Comparison of ENCODE assay signal across 12 cellular contexts in the genomic region with DNA sequence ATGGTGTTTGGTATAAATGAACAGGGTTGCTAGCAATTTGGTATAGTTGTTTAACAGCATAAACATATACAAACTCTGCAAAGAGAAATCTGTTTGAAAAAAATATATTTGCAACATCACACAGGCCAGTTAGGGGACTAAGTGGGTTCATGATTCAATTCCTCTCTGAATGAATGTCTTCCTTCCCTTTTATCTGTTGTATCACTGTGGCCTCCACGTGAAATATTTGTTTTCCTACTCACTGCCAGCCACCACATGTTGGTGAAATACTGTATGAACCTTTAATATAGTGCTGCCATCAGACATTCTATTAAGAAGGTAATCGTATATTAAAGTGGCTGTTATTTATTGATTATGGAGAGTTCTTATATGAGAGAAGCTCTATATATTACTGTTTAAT.
A peak's percentile ranks its signal among the peaks of the same experiment; 100 is the strongest.
DNase-seq lines count a peak whose midpoint lies in the region; ATAC-seq, FAIRE-seq and TF ChIP-seq lines count a peak whose summit lies in the region.
"Had no signal": no experiment of that assay in that cellular context is flagged by ENCODE, and none has a peak within 500 bp of the region (broad histone marks: within the 10 kb centered on the region; RNA-seq: fewer than 3 reads in every experiment).

No MANE protein-coding gene starts in this region.

- H3K27me3 ChIP-seq in right cardiac atrium (ENCODE audit: control insufficient read depth, insufficient read depth): no peaks in the 10 kb centered on the region
- H3K27me3 ChIP-seq in astrocyte (ENCODE audit: insufficient read depth, low read length): no peaks in the 10 kb centered on the region
- no peaks in the 10 kb centered on the region for H3K27me3 ChIP-seq in neutrophil

- H3K36me3 Mint-ChIP-seq in astrocyte (ENCODE audit: low read depth, unreplicated experiment): peaks cover 43% of the 10 kb centered on the region

- no peak overlapping the region for H3K4me2 ChIP-seq in astrocyte (ENCODE audit: low read length)

- peak overlapping the region; percentile 63 for H3K4me3 Mint-ChIP-seq in astrocyte (ENCODE audit: unreplicated experiment)
- H3K4me3 Mint-ChIP-seq: CD8-positive, alpha-beta T cell had no signal

- no peak for DNase-seq in right cardiac atrium
- DNase-seq in Right ventricle myocardium superior: no peak
- no peak for DNase-seq in astrocyte (ENCODE audit: low read depth)
- DNase-seq in GM12891 (ENCODE audit: insufficient read length, low spot score): no peak
- no peak for DNase-seq in NCI-H2196 (lab: John Stamatoyannopoulos, UW; ENCODE audit: unreplicated experiment)
- no peak for DNase-seq in GM20000 (ENCODE audit: low spot score)
- DNase-seq: activated naive CD4-positive, alpha-beta T cell; CD8-positive, alpha-beta T cell; hypothalamus had no signal

- no peak for TF ChIP-seq POLR2A in GM12891 (IDR thresholded peaks at IDR 0.05; ENCODE audit: low read depth, low read length)

- H4K20me1 ChIP-seq in astrocyte (ENCODE audit: insufficient read depth, low read length): peaks cover 73% of the 10 kb centered on the region

- no peak overlapping the region for H2AFZ ChIP-seq in astrocyte (ENCODE audit: low read depth, low read length)

- 54% methylated on average over 2 of the region's 2 CpGs for WGBS in right cardiac atrium

- no peaks in the 10 kb centered on the region for H3K27me3 Mint-ChIP-seq in astrocyte (ENCODE audit: low read depth, unreplicated experiment)

- no peak for TF ChIP-seq CTCF in astrocyte (IDR thresholded peaks at IDR 0.05; ENCODE audit: insufficient read depth, low read depth, low read length)
- no peak for TF ChIP-seq CTCF in neutrophil (IDR thresholded peaks at IDR 0.05)
- TF ChIP-seq CTCF in GM20000 (IDR thresholded peaks at IDR 0.05; ENCODE audit: extremely low read depth, missing control alignments): no peak

- ATAC-seq in right cardiac atrium (no peak), Right ventricle myocardium superior (ENCODE audit: poor library complexity) (no peak), HG02759 (IDR thresholded peaks at IDR 0.05; ENCODE audit: unreplicated experiment) (no peak)
- ATAC-seq: CD8-positive, alpha-beta T cell had no signal

- H3K9me3 ChIP-seq in right cardiac atrium (ENCODE audit: control insufficient read depth, low read length) (no peaks in the 10 kb centered on the region), astrocyte (ENCODE audit: insufficient read depth, low read depth, low read length) (no peaks in the 10 kb centered on the region), neutrophil (no peaks in the 10 kb centered on the region)

- H3K79me2 ChIP-seq in astrocyte (ENCODE audit: insufficient read depth, low read length): peaks cover 93% of the 10 kb centered on the region

- FAIRE-seq in astrocyte (lab: Jason Lieb, UNC) (peak; percentile 37), GM12891 (lab: Jason Lieb, UNC) (no peak)

- H3K4me3 ChIP-seq in right cardiac atrium (ENCODE audit: low read length) (no peak overlapping the region), astrocyte (ENCODE audit: insufficient read depth, low read depth, low read length) (no peak overlapping the region), neutrophil (ENCODE audit: low read depth in 1 of 2, low read length in 1 of 2) (no peak overlapping the region)

- peaks cover 10% of the 10 kb centered on the region for H3K4me1 ChIP-seq in right cardiac atrium (ENCODE audit: control insufficient read depth, insufficient read depth, low read length)
- H3K4me1 ChIP-seq in astrocyte (ENCODE audit: insufficient read depth, low read length): peaks cover 23% of the 10 kb centered on the region
- H3K4me1 ChIP-seq in neutrophil (ENCODE audit: control insufficient read depth in 1 of 2, insufficient read depth in 1 of 2, low read depth in 1 of 2, low read length in 1 of 2): peaks cover 38 to 40% of the 10 kb centered on the region in 2 experiments

- no peak overlapping the region for H3K9ac ChIP-seq in astrocyte (ENCODE audit: low read length)

- H3K9me3 Mint-ChIP-seq in astrocyte (ENCODE audit: unreplicated experiment): no peaks in the 10 kb centered on the region
- H3K9me3 Mint-ChIP-seq: CD8-positive, alpha-beta T cell had no signal

- H3K36me3 ChIP-seq in astrocyte (ENCODE audit: insufficient read depth, low read length) (peaks cover 86% of the 10 kb centered on the region), neutrophil (no peaks in the 10 kb centered on the region)

- H3K27ac ChIP-seq in right cardiac atrium (ENCODE audit: low read length): peak overlapping the region; percentile 14
- no peak overlapping the region for H3K27ac ChIP-seq in astrocyte (ENCODE audit: low read depth, low read length)
- H3K27ac ChIP-seq in neutrophil: peak overlapping the region; percentile 77
- H3K27ac ChIP-seq: VCaP had no signal

- H3K4me1 Mint-ChIP-seq in astrocyte (ENCODE audit: low read depth, unreplicated experiment): peaks cover 36% of the 10 kb centered on the region

- intact Hi-C loops in right cardiac atrium (cut with DNase I) (no loop called here), Right ventricle myocardium superior (cut with DNase I) (no loop called here)

- no peak overlapping the region for H3K27ac Mint-ChIP-seq in astrocyte (ENCODE audit: unreplicated experiment)
- H3K27ac Mint-ChIP-seq: CD8-positive, alpha-beta T cell had no signal

TF ChIP-seq in GM12891, 5 proteins besides CTCF, POLR2A, EP300 and RAD21:
- TF ChIP-seq SPI1 (IDR thresholded peaks at IDR 0.05; ENCODE audit: low read depth, low read length) (no peak), POU2F2 (IDR thresholded peaks at IDR 0.05; ENCODE audit: low read depth, low read length) (no peak), TAF1 (IDR thresholded peaks at IDR 0.05; ENCODE audit: low read depth, low read length) (no peak)
